ENCODE assay signal across 35 cellular contexts in genomic region chr5:42573386-42573785, GRCh38.
"Had no signal": no experiment of that assay in that cellular context is flagged by ENCODE, and none has a peak within 500 bp of the region (broad histone marks: within the 10 kb centered on the region; RNA-seq: fewer than 3 reads in every experiment).

No MANE protein-coding gene starts in this region.

- H3K36me3 Mint-ChIP-seq: activated CD4-positive, alpha-beta memory T cell treated with anti-CD3 and anti-CD28 coated beads for 36 hours; activated naive CD4-positive, alpha-beta T cell treated with anti-CD3 and anti-CD28 coated beads, Interleukin-2, amount 50 U/mL, for 72 hours; activated naive CD8-positive, alpha-beta T cell treated with anti-CD3 and anti-CD28 coated beads for 36 hours had no signal

- H3K27me3 Mint-ChIP-seq: activated CD4-positive, alpha-beta T cell treated with anti-CD3 and anti-CD28 coated beads, Interleukin-2, amount 10 ng/mL, durations not matched to agents 24 days and 14 days had no signal

- H3K36me3 ChIP-seq: adrenal gland, brain microvascular endothelial cell, breast epithelium had no signal

- H3K4me3 Mint-ChIP-seq: activated B cell treated with CpG ODN at 0.5 μM for 24 hours; activated CD4-positive, alpha-beta memory T cell treated with anti-CD3 and anti-CD28 coated beads for 36 hours; activated CD4-positive, alpha-beta T cell treated with anti-CD3 and anti-CD28 coated beads, Interleukin-2, amount 10 ng/mL, durations not matched to agents 24 days and 14 days; activated CD8-positive, alpha-beta T cell treated with anti-CD3 and anti-CD28 coated beads for 36 hours; activated naive CD4-positive, alpha-beta T cell treated with anti-CD3 and anti-CD28 coated beads for 36 hours; activated naive CD8-positive, alpha-beta T cell treated with anti-CD3 and anti-CD28 coated beads for 36 hours; activated T-cell treated with anti-CD3 and anti-CD28 coated beads, Interleukin-2, amount 50 U/mL, for 4 hours; activated T-cell treated with anti-CD3 and anti-CD28 coated beads, Interleukin-2, amount 50 U/mL, for 72 hours; activated T-helper 1 cell treated with anti-CD3 and anti-CD28 coated beads, Interleukin-12 subunit alpha, Interleukin-12 subunit beta, Interleukin-2, Interleukin-4 antibody, amounts not matched to agents 30 ng/mL and 10 ng/mL and 1 ng/mL, durations not matched to agents 14 hours and 24 hours and 36 hours; activated T-helper 17 cell treated with anti-CD3 and anti-CD28 coated beads, Interleukin-2, amount 50 U/mL, for 72 hours; T-helper 1 cell treated with Interleukin-12 subunit alpha and Interleukin-12 subunit beta and Interleukin-4 antibody, amounts not matched to agents 30 μg/mL and 1 μg/mL, for 36 hours; T-helper 2 cell treated with Interferon-gamma antibody and Interleukin-4, amounts not matched to agents 5 μg/mL and 100 μg/mL, for 36 hours had no signal

- H3K27ac ChIP-seq: adrenal gland, body of pancreas, brain microvascular endothelial cell, breast epithelium, VCaP had no signal

- H3K9me3 Mint-ChIP-seq: activated B cell treated with CpG ODN at 0.5 μM for 24 hours; activated CD4-positive, alpha-beta memory T cell treated with anti-CD3 and anti-CD28 coated beads for 36 hours; activated CD4-positive, alpha-beta T cell treated with anti-CD3 and anti-CD28 coated beads, Interleukin-2, amount 10 ng/mL, durations not matched to agents 24 days and 14 days; activated CD8-positive, alpha-beta T cell treated with anti-CD3 and anti-CD28 coated beads for 36 hours; activated naive CD4-positive, alpha-beta T cell treated with anti-CD3 and anti-CD28 coated beads for 36 hours; activated naive CD4-positive, alpha-beta T cell treated with anti-CD3 and anti-CD28 coated beads, Interleukin-2, amount 50 U/mL, for 72 hours; activated naive CD8-positive, alpha-beta T cell treated with anti-CD3 and anti-CD28 coated beads for 36 hours; activated T-cell treated with anti-CD3 and anti-CD28 coated beads, Interleukin-2, amount 50 U/mL, for 4 hours; activated T-cell treated with anti-CD3 and anti-CD28 coated beads, Interleukin-2, amount 50 U/mL, for 72 hours; activated T-helper 1 cell treated with anti-CD3 and anti-CD28 coated beads, Interleukin-12 subunit alpha, Interleukin-12 subunit beta, Interleukin-2, Interleukin-4 antibody, amounts not matched to agents 30 ng/mL and 10 ng/mL and 1 ng/mL, durations not matched to agents 14 hours and 24 hours and 36 hours; activated T-helper 17 cell treated with anti-CD3 and anti-CD28 coated beads, Interleukin-2, amount 50 U/mL, for 72 hours; T-helper 1 cell treated with Interleukin-12 subunit alpha and Interleukin-12 subunit beta and Interleukin-4 antibody, amounts not matched to agents 30 μg/mL and 1 μg/mL, for 36 hours; T-helper 2 cell treated with Interferon-gamma antibody and Interleukin-4, amounts not matched to agents 5 μg/mL and 100 μg/mL, for 36 hours had no signal

- DNase-seq: activated B cell treated with CpG ODN at 0.5 μM for 24 hours; activated CD4-positive, alpha-beta memory T cell treated with anti-CD3 and anti-CD28 coated beads for 36 hours; activated CD4-positive, alpha-beta T cell treated with anti-CD3 and anti-CD28 coated beads for 4 hours; activated CD4-positive, alpha-beta T cell treated with anti-CD3 and anti-CD28 coated beads, Interleukin-2, amount 10 ng/mL, durations not matched to agents 24 days and 14 days; activated CD4-positive, alpha-beta T cell treated with anti-CD3 and anti-CD28 coated beads, Interleukin-2, amount 50 U/mL, for 1 hour; activated CD4-positive, alpha-beta T cell treated with anti-CD3 and anti-CD28 coated beads, Interleukin-2, amount 50 U/mL, for 4 hours; activated CD4-positive, CD25-positive, alpha-beta regulatory T cell treated with anti-CD3 and anti-CD28 coated beads, Interleukin-2, amount 50 U/mL, for 72 hours; activated CD8-positive, alpha-beta memory T cell treated with anti-CD3 and anti-CD28 coated beads, Interleukin-2, amount 50 U/mL, for 4 hours; activated CD8-positive, alpha-beta T cell treated with anti-CD3 and anti-CD28 coated beads for 36 hours; activated effector memory CD4-positive, alpha-beta T cell treated with anti-CD3 and anti-CD28 coated beads, Interleukin-2, amount 50 U/mL, for 16 hours; activated gamma-delta T cell treated with Interleukin-2 at 50 U/mL for 16 hours; activated naive CD4-positive, alpha-beta T cell; activated naive CD4-positive, alpha-beta T cell treated with anti-CD3 and anti-CD28 coated beads for 36 hours; activated naive CD4-positive, alpha-beta T cell treated with anti-CD3 and anti-CD28 coated beads, Interleukin-2, amount 50 U/mL, for 16 hours; activated naive CD8-positive, alpha-beta T cell treated with anti-CD3 and anti-CD28 coated beads for 36 hours; activated T-cell treated with anti-CD3 and anti-CD28 coated beads for 4 hours; activated T-cell treated with anti-CD3 and anti-CD28 coated beads, Interleukin-2, amount 50 U/mL, for 1 hour; activated T-cell treated with anti-CD3 and anti-CD28 coated beads, Interleukin-2, amount 50 U/mL, for 4 hours; activated T-cell treated with anti-CD3 and anti-CD28 coated beads, Interleukin-2, amount 50 U/mL, for 72 hours; adrenal gland; amniotic stem cell; aorta; body of pancreas; brain microvascular endothelial cell; central memory CD4-positive, alpha-beta T cell; T-helper 1 cell; T-helper 2 cell; T-helper 9 cell had no signal

- H3K9me3 ChIP-seq: adrenal gland, body of pancreas, breast epithelium had no signal

- H3K4me3 ChIP-seq: adrenal gland, body of pancreas, breast epithelium had no signal

- ATAC-seq: activated CD8-positive, alpha-beta T cell treated with anti-CD3 and anti-CD28 coated beads for 36 hours; activated naive CD4-positive, alpha-beta T cell treated with anti-CD3 and anti-CD28 coated beads, Interleukin-2, amount 50 U/mL, for 72 hours; activated T-cell treated with anti-CD3 and anti-CD28 coated beads, Interleukin-2, amount 50 U/mL, for 4 hours; activated T-cell treated with anti-CD3 and anti-CD28 coated beads, Interleukin-2, amount 50 U/mL, for 72 hours; activated T-helper 17 cell treated with anti-CD3 and anti-CD28 coated beads, Interleukin-2, amount 50 U/mL, for 72 hours; body of pancreas had no signal

- H3K4me1 ChIP-seq: adrenal gland, body of pancreas, breast epithelium had no signal

- H3K27me3 ChIP-seq: adrenal gland, body of pancreas, brain microvascular endothelial cell, breast epithelium had no signal

- H3K27ac Mint-ChIP-seq: activated B cell treated with CpG ODN at 0.5 μM for 24 hours; activated CD4-positive, alpha-beta memory T cell treated with anti-CD3 and anti-CD28 coated beads for 36 hours; activated CD4-positive, alpha-beta T cell treated with anti-CD3 and anti-CD28 coated beads, Interleukin-2, amount 10 ng/mL, durations not matched to agents 24 days and 14 days; activated CD8-positive, alpha-beta T cell treated with anti-CD3 and anti-CD28 coated beads for 36 hours; activated naive CD4-positive, alpha-beta T cell treated with anti-CD3 and anti-CD28 coated beads for 36 hours; activated naive CD4-positive, alpha-beta T cell treated with anti-CD3 and anti-CD28 coated beads, Interleukin-2, amount 50 U/mL, for 72 hours; activated naive CD8-positive, alpha-beta T cell treated with anti-CD3 and anti-CD28 coated beads for 36 hours; activated T-cell treated with anti-CD3 and anti-CD28 coated beads, Interleukin-2, amount 50 U/mL, for 72 hours; activated T-helper 1 cell treated with anti-CD3 and anti-CD28 coated beads, Interleukin-12 subunit alpha, Interleukin-12 subunit beta, Interleukin-2, Interleukin-4 antibody, amounts not matched to agents 30 ng/mL and 10 ng/mL and 1 ng/mL, durations not matched to agents 14 hours and 24 hours and 36 hours; activated T-helper 17 cell treated with anti-CD3 and anti-CD28 coated beads, Interleukin-2, amount 50 U/mL, for 72 hours; T-helper 1 cell treated with Interleukin-12 subunit alpha and Interleukin-12 subunit beta and Interleukin-4 antibody, amounts not matched to agents 30 μg/mL and 1 μg/mL, for 36 hours; T-helper 2 cell treated with Interferon-gamma antibody and Interleukin-4, amounts not matched to agents 5 μg/mL and 100 μg/mL, for 36 hours had no signal

- H3K4me1 Mint-ChIP-seq: activated B cell treated with CpG ODN at 0.5 μM for 24 hours; activated CD4-positive, alpha-beta T cell treated with anti-CD3 and anti-CD28 coated beads, Interleukin-2, amount 10 ng/mL, durations not matched to agents 24 days and 14 days; activated naive CD8-positive, alpha-beta T cell treated with anti-CD3 and anti-CD28 coated beads for 36 hours; activated T-helper 17 cell treated with anti-CD3 and anti-CD28 coated beads, Interleukin-2, amount 50 U/mL, for 72 hours had no signal
